ENCODE assay signal across 24 cellular contexts in the genomic region with DNA sequence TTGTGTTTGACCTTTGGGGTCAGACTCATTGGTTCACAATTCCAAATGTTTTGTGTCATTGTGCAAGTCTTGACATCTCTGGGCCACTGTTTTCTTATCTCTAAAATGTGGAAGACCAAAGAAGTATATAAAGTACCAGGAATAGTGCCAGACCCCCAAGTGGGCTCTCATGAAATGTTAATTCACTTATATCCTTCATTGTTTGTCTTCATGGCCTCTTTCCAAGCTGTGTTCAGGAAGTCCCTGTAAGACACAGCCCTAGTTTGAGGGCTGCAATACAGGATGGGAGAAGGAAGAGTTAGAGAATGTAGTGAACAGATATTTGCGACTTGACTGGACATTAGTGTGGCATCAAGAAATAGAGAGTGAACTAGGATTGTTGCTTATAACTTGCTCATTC.
DNase-seq lines count a peak whose midpoint lies in the region; ATAC-seq and TF ChIP-seq lines count a peak whose summit lies in the region.
"Had no signal": no experiment of that assay in that cellular context is flagged by ENCODE, and none has a peak within 500 bp of the region (broad histone marks: within the 10 kb centered on the region; RNA-seq: fewer than 3 reads in every experiment).

No MANE protein-coding gene starts in this region.

- H3K9ac ChIP-seq in adipocyte (ENCODE audit: low read length) (peak overlapping the region; percentile 63), skeletal muscle satellite cell (ENCODE audit: low read depth, low read length) (peak overlapping the region; percentile 48)

- DNase-seq in EL (peak; percentile 22), adipocyte (ENCODE audit: low read depth) (no peak), choroid plexus epithelial cell (ENCODE audit: low read depth) (peak; percentile 17), left colon (no peak), NCI-H1694 treated with DMSO at 0.1 percent for 48 hours (lab: John Stamatoyannopoulos, UW) (no peak)
- no peak for DNase-seq in stimulated activated CD4-positive, alpha-beta T cell treated with anti-CD3 and anti-CD28 coated beads, Interleukin-12 subunit alpha, Interleukin-12 subunit beta, amount 100 ng/mL, for 4 hours
- DNase-seq: ACHN; BE2C; CD8-positive, alpha-beta memory T cell; DMS 273 treated with DMSO at 0.1 percent for 48 hours; DMS79; GOT3; NCI-H1048; NCI-H1417; NCI-H187; NCI-H2081 treated with DMSO at 0.1 percent for 48 hours; NCI-H2171; NCI-H226; NCI-H510A; NCI-H69; SIG-M5 had no signal

- no peak for TF ChIP-seq CTCF in choroid plexus epithelial cell (conservative IDR thresholded peaks at IDR 0.05; ENCODE audit: low read depth, low read length)

- intact Hi-C loops in left colon (cut with DNase I, micrococcal nuclease) = no loop called here

- H3K36me3 ChIP-seq in adipocyte (ENCODE audit: control insufficient read depth, insufficient read depth, low read length, severe bottlenecking) (no peaks in the 10 kb centered on the region), skeletal muscle satellite cell (ENCODE audit: insufficient read depth, low read length) (no peaks in the 10 kb centered on the region)
- H3K36me3 ChIP-seq: BE2C, HAP-1 had no signal

- H3K4me2 ChIP-seq in skeletal muscle satellite cell (ENCODE audit: low read length) = peak overlapping the region; percentile 4

- H3K27me3 ChIP-seq in adipocyte (replicated peaks; ENCODE audit: control insufficient read depth, insufficient read depth, low read length) (no peaks in the 10 kb centered on the region), skeletal muscle satellite cell (ENCODE audit: control insufficient read depth, insufficient read depth, low read length) (no peaks in the 10 kb centered on the region)
- H3K27me3 ChIP-seq: BE2C had no signal

- H3K9me3 ChIP-seq in adipocyte (ENCODE audit: control insufficient read depth, low read length) (peaks cover 6% of the 10 kb centered on the region), skeletal muscle satellite cell (replicated peaks; ENCODE audit: low read length) (peaks cover 4% of the 10 kb centered on the region)
- H3K9me3 ChIP-seq: BE2C, HAP-1 had no signal

- H3K4me1 ChIP-seq in adipocyte (ENCODE audit: control insufficient read depth, insufficient read depth, low read length) (peaks cover 23% of the 10 kb centered on the region), skeletal muscle satellite cell (ENCODE audit: control insufficient read depth, insufficient read depth, low read length) (peaks cover 25% of the 10 kb centered on the region)
- H3K4me1 ChIP-seq: BE2C, HAP-1 had no signal

- ATAC-seq in left colon = no peak

- H3K4me3 ChIP-seq in adipocyte (ENCODE audit: low read length) (no peak overlapping the region), choroid plexus epithelial cell (ENCODE audit: low read depth, low read length) (no peak overlapping the region), skeletal muscle satellite cell (ENCODE audit: low read length) (no peak overlapping the region)
- H3K4me3 ChIP-seq: HAP-1, SK-N-MC had no signal

Comparison
In these comparisons a context has a peak if more than half of its experiments do, and no peak if none do; other contexts are left out.
1. DNase-seq: peak in EL (single experiment) and choroid plexus epithelial cell (single experiment); none in adipocyte (single experiment), stimulated activated CD4-positive, alpha-beta T cell treated with anti-CD3 and anti-CD28 coated beads, Interleukin-12 subunit alpha, Interleukin-12 subunit beta, amount 100 ng/mL, for 4 hours (single experiment), left colon (0 of 2) and NCI-H1694 treated with DMSO at 0.1 percent for 48 hours (single experiment).